Comparison of ENCODE assay signal across 26 cellular contexts in genomic region chr6:47571488-47571887, GRCh38.
"Had no signal": no experiment of that assay in that cellular context is flagged by ENCODE, and none has a peak within 500 bp of the region (broad histone marks: within the 10 kb centered on the region; RNA-seq: fewer than 3 reads in every experiment).

No MANE protein-coding gene starts in this region.

- DNase-seq: activated B cell treated with CpG ODN at 0.5 μM for 24 hours; activated CD4-positive, alpha-beta T cell treated with anti-CD3 and anti-CD28 coated beads for 4 hours; activated CD4-positive, alpha-beta T cell treated with anti-CD3 and anti-CD28 coated beads, Interleukin-2, amount 50 U/mL, for 48 hours; activated CD8-positive, alpha-beta memory T cell treated with anti-CD3 and anti-CD28 coated beads, Interleukin-2, amount 50 U/mL, for 48 hours; activated naive CD4-positive, alpha-beta T cell treated with Interleukin-2 at 50 U/mL for 16 hours; activated naive CD8-positive, alpha-beta T cell treated with anti-CD3 and anti-CD28 coated beads, Interleukin-2, amount 10 ng/mL, durations not matched to agents 7 days and 5 days; activated T-cell treated with anti-CD3 and anti-CD28 coated beads, Interleukin-2, amount 50 U/mL, for 4 hours; amygdala; body of pancreas; dermis blood vessel endothelial cell; effector CD8-positive, alpha-beta T cell; kidney glomerular epithelial cell; left lung; naive B cell; occipital lobe; stimulated activated CD4-positive, alpha-beta T cell treated with anti-CD3 and anti-CD28 coated beads, Interleukin-15, amount 100 ng/mL, for 24 hours; stomach; T-helper 9 cell had no signal

- H3K36me3 ChIP-seq: left lung had no signal

- H3K4me3 ChIP-seq: body of pancreas, esophagus muscularis mucosa, left lung, lung, smooth muscle cell, stomach, suprapubic skin, tibial nerve had no signal

- H3K9me3 ChIP-seq: body of pancreas, esophagus muscularis mucosa, left lung, stomach, suprapubic skin, tibial nerve had no signal

- H3K4me3 Mint-ChIP-seq: activated B cell treated with CpG ODN at 0.5 μM for 24 hours; activated naive CD8-positive, alpha-beta T cell treated with anti-CD3 and anti-CD28 coated beads, Interleukin-2, amount 10 ng/mL, durations not matched to agents 7 days and 5 days; activated T-cell treated with anti-CD3 and anti-CD28 coated beads, Interleukin-2, amount 50 U/mL, for 4 hours; naive B cell; neural crest cell; stimulated activated memory B cell treated with anti-CD40 and anti-IgM and Interleukin-4, amounts not matched to agents 10 μg/mL and 1 μg/mL and 100 μg/mL, for 72 hours had no signal

- ATAC-seq: activated T-cell treated with anti-CD3 and anti-CD28 coated beads, Interleukin-2, amount 50 U/mL, for 4 hours; body of pancreas; left lung; sciatic nerve; stimulated activated memory B cell treated with anti-CD40 and anti-IgM and Interleukin-4, amounts not matched to agents 10 μg/mL and 1 μg/mL and 100 μg/mL, for 72 hours had no signal

- H3K27me3 Mint-ChIP-seq: activated B cell treated with CpG ODN at 0.5 μM for 24 hours; activated naive CD8-positive, alpha-beta T cell treated with anti-CD3 and anti-CD28 coated beads, Interleukin-2, amount 10 ng/mL, durations not matched to agents 7 days and 5 days; naive B cell; stimulated activated memory B cell treated with anti-CD40 and anti-IgM and Interleukin-4, amounts not matched to agents 10 μg/mL and 1 μg/mL and 100 μg/mL, for 72 hours had no signal

- H3K27me3 ChIP-seq: body of pancreas, esophagus muscularis mucosa, left lung, stomach, suprapubic skin, tibial nerve had no signal

- H3K4me1 Mint-ChIP-seq: activated B cell treated with CpG ODN at 0.5 μM for 24 hours; neural crest cell; stimulated activated memory B cell treated with anti-CD40 and anti-IgM and Interleukin-4, amounts not matched to agents 10 μg/mL and 1 μg/mL and 100 μg/mL, for 72 hours had no signal

- H3K9me3 Mint-ChIP-seq: activated T-cell treated with anti-CD3 and anti-CD28 coated beads, Interleukin-2, amount 50 U/mL, for 4 hours; neural crest cell; stimulated activated memory B cell treated with anti-CD40 and anti-IgM and Interleukin-4, amounts not matched to agents 10 μg/mL and 1 μg/mL and 100 μg/mL, for 72 hours had no signal

- H3K27ac ChIP-seq: body of pancreas, esophagus muscularis mucosa, left lung, stomach, suprapubic skin, tibial nerve had no signal

- H3K4me1 ChIP-seq: stomach, suprapubic skin, tibial nerve had no signal

- H3K27ac Mint-ChIP-seq: activated B cell treated with CpG ODN at 0.5 μM for 24 hours; activated naive CD8-positive, alpha-beta T cell treated with anti-CD3 and anti-CD28 coated beads, Interleukin-2, amount 10 ng/mL, durations not matched to agents 7 days and 5 days; stimulated activated memory B cell treated with anti-CD40 and anti-IgM and Interleukin-4, amounts not matched to agents 10 μg/mL and 1 μg/mL and 100 μg/mL, for 72 hours had no signal
